Comparison of ENCODE assay signal across 31 cellular contexts in the genomic region with DNA sequence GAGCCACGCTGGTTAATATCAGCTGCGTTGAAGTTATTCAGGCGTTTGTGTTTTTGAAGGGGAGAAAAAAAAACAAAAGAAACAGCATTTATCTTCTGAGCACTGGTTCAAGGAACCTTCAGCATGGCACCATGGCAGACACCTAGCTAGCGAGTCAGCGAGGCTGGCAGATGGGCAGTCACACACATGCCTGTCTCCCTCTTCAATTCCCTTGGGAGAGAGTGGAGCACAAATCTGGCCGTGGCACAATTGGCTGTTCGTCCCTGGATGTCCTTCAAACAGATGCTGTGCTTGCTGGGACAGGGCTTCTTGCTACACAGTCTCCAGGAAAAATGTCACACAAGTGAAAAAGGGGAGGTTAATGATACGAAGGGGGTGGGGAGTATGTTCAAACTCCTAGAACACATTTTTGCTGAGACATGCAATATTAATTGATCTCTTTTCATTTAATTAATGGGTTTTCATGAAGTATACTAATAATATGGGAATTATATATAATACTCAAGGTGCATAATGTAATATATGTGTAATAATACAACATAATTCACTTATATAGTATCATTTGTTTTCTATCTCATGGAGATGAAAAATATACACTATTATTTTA.
DNase-seq lines count a peak whose midpoint lies in the region; ATAC-seq and TF ChIP-seq lines count a peak whose summit lies in the region.
"Had no signal": no experiment of that assay in that cellular context is flagged by ENCODE, and none has a peak within 500 bp of the region (broad histone marks: within the 10 kb centered on the region; RNA-seq: fewer than 3 reads in every experiment).

No MANE protein-coding gene starts in this region.

- TF ChIP-seq CTCF in BE2C (IDR thresholded peaks at IDR 0.05; ENCODE audit: low read depth, low read length) (no peak), IMR-90 (conservative IDR thresholded peaks at IDR 0.05; ENCODE audit: low read depth, low read length) (no peak)

- H3K4me1 ChIP-seq in BE2C: peaks cover 14% of the 10 kb centered on the region; the same call in 1 of the 2 replicates
- H3K4me1 ChIP-seq in IMR-90 (ENCODE audit: control insufficient read depth, insufficient read depth, low read length): no peaks in the 10 kb centered on the region
- no peaks in the 10 kb centered on the region for H3K4me1 ChIP-seq in mesenchymal stem cell (ENCODE audit: control insufficient read depth, insufficient read depth, low read depth, low read length)
- H3K4me1 ChIP-seq: BLaER1 treated with 17β-estradiol and CSF1 and Interleukin-3, amounts not matched to agents 10 nM and 100 nM; left lung had no signal

- peak overlapping the region; percentile 16; the same call in 1 of the 2 replicates for H3K4me3 ChIP-seq in BE2C (ENCODE audit: low read depth, low read length)
- no peak overlapping the region for H3K4me3 ChIP-seq in IMR-90 (ENCODE audit: insufficient read depth, low read depth, low read length)
- H3K4me3 ChIP-seq in mesenchymal stem cell (ENCODE audit: insufficient read depth in 1 of 2, low read depth in 1 of 2, low read length in 2 of 2): no peak overlapping the region
- H3K4me3 ChIP-seq: BLaER1 treated with 17β-estradiol and CSF1 and Interleukin-3, amounts not matched to agents 10 nM and 100 nM; left lung; skin epidermis had no signal

- H4K20me1 ChIP-seq in IMR-90 (ENCODE audit: insufficient read depth, low read length): no peaks in the 10 kb centered on the region
- H4K20me1 ChIP-seq: BLaER1 treated with 17β-estradiol and CSF1 and Interleukin-3, amounts not matched to agents 10 nM and 100 nM had no signal

- no peak overlapping the region for H3K18ac ChIP-seq in IMR-90 (ENCODE audit: low read depth, low read length)
- H3K18ac ChIP-seq in mesenchymal stem cell (ENCODE audit: low read depth in 1 of 2, low read length in 2 of 2): no peak overlapping the region

- no TSS peak for BruUV-seq in IMR-90 (replicated peaks; lab: Mats Ljungman, UMichigan)

- H4K91ac ChIP-seq in IMR-90 (ENCODE audit: insufficient read depth, low read depth, low read length): no peak overlapping the region
- peak overlapping the region; percentile 85 for H4K91ac ChIP-seq in mesenchymal stem cell (ENCODE audit: low read length)

- H4K8ac ChIP-seq in IMR-90 (ENCODE audit: low read depth in 2 of 2, low read length in 2 of 2): no peak overlapping the region
- no peak overlapping the region for H4K8ac ChIP-seq in mesenchymal stem cell (ENCODE audit: low read length)

- no peak overlapping the region for H3K4me2 ChIP-seq in IMR-90 (ENCODE audit: low read depth, low read length)
- H3K4me2 ChIP-seq in mesenchymal stem cell (ENCODE audit: low read length, poor library complexity, severe bottlenecking): no peak overlapping the region
- H3K4me2 ChIP-seq: BLaER1 treated with 17β-estradiol and CSF1 and Interleukin-3, amounts not matched to agents 10 nM and 100 nM had no signal

- no peaks in the 10 kb centered on the region for H3K27me3 ChIP-seq in BE2C
- no peaks in the 10 kb centered on the region for H3K27me3 ChIP-seq in IMR-90 (ENCODE audit: control insufficient read depth, insufficient read depth, low read length)
- no peaks in the 10 kb centered on the region for H3K27me3 ChIP-seq in mesenchymal stem cell (ENCODE audit: control insufficient read depth in 1 of 2, insufficient read depth in 1 of 2, low read length in 2 of 2)
- H3K27me3 ChIP-seq: BLaER1 treated with 17β-estradiol and CSF1 and Interleukin-3, amounts not matched to agents 10 nM and 100 nM; left lung had no signal

- in situ Hi-C loops in IMR-90 (cut with MboI; ENCODE audit: low sequenced_read_pairs): no loop called here

- H3K4ac ChIP-seq in IMR-90 (ENCODE audit: low read depth, low read length) (no peak overlapping the region), mesenchymal stem cell (ENCODE audit: low read depth in 1 of 2, low read length in 2 of 2) (peak overlapping the region in 1 of 2 experiments; percentile 24)

- H3K9ac ChIP-seq in IMR-90 (ENCODE audit: low read depth, low read length) (no peak overlapping the region), mesenchymal stem cell (ENCODE audit: low read length) (no peak overlapping the region)
- H3K9ac ChIP-seq: BLaER1 treated with 17β-estradiol and CSF1 and Interleukin-3, amounts not matched to agents 10 nM and 100 nM had no signal

- H3K36me3 ChIP-seq in BE2C: no peaks in the 10 kb centered on the region
- no peaks in the 10 kb centered on the region for H3K36me3 ChIP-seq in IMR-90 (ENCODE audit: control insufficient read depth, insufficient read depth, low read length)
- H3K36me3 ChIP-seq in mesenchymal stem cell (ENCODE audit: control insufficient read depth in 1 of 2, insufficient read depth in 2 of 2, low read depth in 1 of 2, low read length in 2 of 2): no peaks in the 10 kb centered on the region
- H3K36me3 ChIP-seq: BLaER1 treated with 17β-estradiol and CSF1 and Interleukin-3, amounts not matched to agents 10 nM and 100 nM; left lung had no signal

- H3K79me1 ChIP-seq in IMR-90 (ENCODE audit: low read depth in 1 of 2, low read length in 2 of 2) (no peaks in the 10 kb centered on the region), mesenchymal stem cell (replicated peaks; ENCODE audit: low read length, poor library complexity, severe bottlenecking) (no peaks in the 10 kb centered on the region)

- H2BK5ac ChIP-seq in IMR-90 (ENCODE audit: low read depth, low read length, poor library complexity, severe bottlenecking): no peak overlapping the region
- H2BK5ac ChIP-seq in mesenchymal stem cell (ENCODE audit: low read depth, low read length, poor library complexity, severe bottlenecking): no peak overlapping the region

- no peaks in the 10 kb centered on the region for H3K9me3 ChIP-seq in BE2C
- peaks cover 2% of the 10 kb centered on the region; the same call in 1 of the 2 replicates for H3K9me3 ChIP-seq in IMR-90 (ENCODE audit: control insufficient read depth, insufficient read depth, low read length)
- H3K9me3 ChIP-seq in mesenchymal stem cell (ENCODE audit: control insufficient read depth, low read length): no peaks in the 10 kb centered on the region
- H3K9me3 ChIP-seq: BLaER1 treated with 17β-estradiol and CSF1 and Interleukin-3, amounts not matched to agents 10 nM and 100 nM; left lung had no signal

- CTCF ChIA-PET in IMR-90 (lab: Yijun Ruan, JAX): no interaction called here

- no peak overlapping the region for H2BK12ac ChIP-seq in mesenchymal stem cell (ENCODE audit: low read length in 2 of 2)

- H3K14ac ChIP-seq in IMR-90 (replicated peaks; ENCODE audit: low read depth, low read length) (no peak overlapping the region), mesenchymal stem cell (ENCODE audit: low read length in 2 of 2) (no peak overlapping the region)

- H2BK120ac ChIP-seq in IMR-90 (ENCODE audit: low read depth, low read length) (no peak overlapping the region), mesenchymal stem cell (ENCODE audit: low read depth, low read length) (no peak overlapping the region)

- no peak overlapping the region for H3K27ac ChIP-seq in IMR-90 (ENCODE audit: insufficient read depth, low read length)
- no peak overlapping the region for H3K27ac ChIP-seq in mesenchymal stem cell (ENCODE audit: low read length, poor library complexity, severe bottlenecking)
- H3K27ac ChIP-seq: BLaER1 treated with 17β-estradiol and CSF1 and Interleukin-3, amounts not matched to agents 10 nM and 100 nM; left lung; skin epidermis had no signal

- no peak overlapping the region for H2AK5ac ChIP-seq in IMR-90 (ENCODE audit: low read depth, low read length)
- H2AK5ac ChIP-seq in mesenchymal stem cell (ENCODE audit: low read length, severe bottlenecking): no peak overlapping the region

- dilution Hi-C loops in IMR-90 (cut with HindIII; ENCODE audit: low sequenced_read_pairs, unreplicated experiment): no loop called here

- intact Hi-C loops in IMR-90 (cut with micrococcal nuclease): no loop called here

- H3K56ac ChIP-seq in IMR-90 (ENCODE audit: extremely low read depth, insufficient read depth, low read length): no peak overlapping the region

- H4K5ac ChIP-seq in IMR-90 (ENCODE audit: low read depth, low read length): no peak overlapping the region

- DNase-seq in BE2C: peak; percentile 73
- DNase-seq in IMR-90: no peak
- peak; percentile 75 for DNase-seq in NCI-H524 treated with DMSO at 0.1 percent for 48 hours (lab: John Stamatoyannopoulos, UW)
- no peak for DNase-seq in mesenchymal stem cell
- DNase-seq in HPDE6-E6E7 (ENCODE audit: extremely low spot score): no peak
- no peak for DNase-seq in activated naive CD4-positive, alpha-beta T cell treated with Interleukin-2 at 50 U/mL for 16 hours
- no peak for DNase-seq in GM19238 (ENCODE audit: insufficient read length, low spot score)
- DNase-seq in Kasumi-1 (lab: John Stamatoyannopoulos, UW): no peak
- DNase-seq: activated CD4-positive, alpha-beta memory T cell treated with anti-CD3 and anti-CD28 coated beads, Interleukin-2, amount 10 ng/mL, durations not matched to agents 7 days and 5 days; activated CD4-positive, alpha-beta T cell treated with anti-CD3 and anti-CD28 coated beads for 1 hour; activated CD8-positive, alpha-beta memory T cell treated with anti-CD3 and anti-CD28 coated beads, Interleukin-2, amount 50 U/mL, for 4 hours; activated naive CD4-positive, alpha-beta T cell; central memory CD4-positive, alpha-beta T cell; dermis blood vessel endothelial cell; DND-41; GOT3; KG1; left lung; naive thymus-derived CD8-positive, alpha-beta T cell; NCI-H1417; NCI-H2081; NCI-H510A; NK-92 treated with Interleukin-12 subunit alpha and Interleukin-12 subunit beta, amount 100 ng/mL, for 24 hours; occipital lobe; SHP77; stimulated activated naive B cell treated with anti-CD40 and anti-IgM and Interleukin-4, amounts not matched to agents 10 μg/mL and 1 μg/mL and 100 μg/mL, for 72 hours; T-helper 2 cell had no signal

- ATAC-seq in IMR-90 (ENCODE audit: low read depth): no peak
- ATAC-seq: esophagus mucosa; left lung; naive thymus-derived CD8-positive, alpha-beta T cell; Panc1; stimulated activated naive B cell treated with anti-CD40 and anti-IgM and Interleukin-4, amounts not matched to agents 10 μg/mL and 1 μg/mL and 100 μg/mL, for 72 hours had no signal

- POLR2A ChIA-PET in IMR-90 (lab: Charles Lee; ENCODE audit: unreplicated experiment): no interaction called here

- H2AFZ ChIP-seq in IMR-90 (replicated peaks; ENCODE audit: low read length, poor library complexity) (no peak overlapping the region), mesenchymal stem cell (ENCODE audit: low read depth, low read length) (peak overlapping the region; percentile 36)

- H2BK20ac ChIP-seq in IMR-90 (ENCODE audit: low read depth, low read length): no peak overlapping the region

- no peak overlapping the region for H2BK15ac ChIP-seq in IMR-90 (ENCODE audit: low read depth, low read length)
- H2BK15ac ChIP-seq in mesenchymal stem cell (ENCODE audit: low read depth, poor library complexity, severe bottlenecking): no peak overlapping the region

- no peak overlapping the region for H2AK9ac ChIP-seq in IMR-90 (replicated peaks; ENCODE audit: low read depth, low read length, poor library complexity)

- no peaks in the 10 kb centered on the region for H3K9me1 ChIP-seq in IMR-90 (ENCODE audit: insufficient read depth, low read length)

- TF ChIP-seq POLR2A in IMR-90 (IDR thresholded peaks at IDR 0.05; ENCODE audit: low read depth, low read length): no peak

- no peak for TF ChIP-seq RAD21 in IMR-90 (IDR thresholded peaks at IDR 0.05; ENCODE audit: low read length)

- H3K23ac ChIP-seq in IMR-90 (ENCODE audit: low read depth, low read length) (no peak overlapping the region), mesenchymal stem cell (ENCODE audit: low read length in 2 of 2) (no peak overlapping the region)

- 60% methylated on average over 3 of the region's 8 CpGs; no CpG with 5 or more reads in 1 of the 2 experiments for WGBS in IMR-90 (ENCODE audit: extremely low coverage in 2 of 2, insufficient read length in 1 of 2), 2 experiments
- 87% methylated on average over 7 of the region's 8 CpGs for WGBS in mesenchymal stem cell

Comparison
In these comparisons a context has a peak if more than half of its experiments do, and no peak if none do; other contexts are left out.
1. DNase-seq: peak in BE2C (single experiment) and NCI-H524 treated with DMSO at 0.1 percent for 48 hours (single experiment); none in IMR-90 (single experiment), mesenchymal stem cell (single experiment), HPDE6-E6E7 (single experiment), activated naive CD4-positive, alpha-beta T cell treated with Interleukin-2 at 50 U/mL for 16 hours (single experiment), GM19238 (single experiment) and Kasumi-1 (0 of 2).